In the genomic region with DNA sequence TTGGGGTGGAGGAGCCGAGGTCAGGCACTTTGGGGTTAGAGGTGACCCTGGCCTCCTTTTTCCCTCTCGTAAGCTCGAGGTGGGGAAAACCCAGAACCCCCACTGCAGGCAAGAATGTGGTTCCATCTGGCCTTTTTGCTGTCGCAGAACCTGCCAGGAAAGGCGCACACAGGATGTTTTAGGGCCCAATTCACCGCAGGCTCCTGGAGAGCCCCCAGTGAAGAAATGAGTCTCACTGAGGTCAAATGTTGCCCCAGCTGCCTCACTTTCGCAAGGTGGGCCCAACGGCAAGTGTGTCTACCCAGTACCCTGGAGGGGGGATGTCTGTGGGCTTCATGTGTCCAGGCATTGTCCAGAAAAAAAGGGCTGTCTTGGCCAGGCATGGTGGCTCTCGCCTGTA, we compare ENCODE assay signal across 19 cellular contexts.
DNase-seq lines count a peak whose midpoint lies in the region; ATAC-seq, FAIRE-seq and TF ChIP-seq lines count a peak whose summit lies in the region.
"Had no signal": no experiment of that assay in that cellular context is flagged by ENCODE, and none has a peak within 500 bp of the region (broad histone marks: within the 10 kb centered on the region; RNA-seq: fewer than 3 reads in every experiment).

No MANE protein-coding gene starts in this region.

- no peak for TF ChIP-seq CTCF in RWPE1 (conservative IDR thresholded peaks at IDR 0.05; ENCODE audit: low read depth)
- no peak for TF ChIP-seq CTCF in kidney (IDR thresholded peaks at IDR 0.05; ENCODE audit: borderline replicate concordance, extremely low read depth, insufficient read depth)

- peaks cover 0 to 71% (median 8%) of the 10 kb centered on the region in 3 donors for H3K36me3 Mint-ChIP-seq in CD8-positive, alpha-beta memory T cell
- H3K36me3 Mint-ChIP-seq in activated T-helper 2 cell treated with anti-CD3 and anti-CD28 coated beads, Interferon-gamma antibody, Interleukin-2, Interleukin-4, amounts not matched to agents 10 μg/mL and 5 μg/mL and 100 μg/mL, durations not matched to agents 14 hours and 24 hours and 36 hours (ENCODE audit: low read depth): peaks cover 27% of the 10 kb centered on the region

- H3K4me1 Mint-ChIP-seq in CD8-positive, alpha-beta memory T cell: peaks cover 17 to 40% (median 27%) of the 10 kb centered on the region in 3 donors
- H3K4me1 Mint-ChIP-seq in activated T-helper 2 cell treated with anti-CD3 and anti-CD28 coated beads, Interferon-gamma antibody, Interleukin-2, Interleukin-4, amounts not matched to agents 10 μg/mL and 5 μg/mL and 100 μg/mL, durations not matched to agents 14 hours and 24 hours and 36 hours (ENCODE audit: low read depth): peaks cover 18% of the 10 kb centered on the region
- H3K4me1 Mint-ChIP-seq: CD14-positive monocyte had no signal

- POLR2A ChIA-PET in CD8-positive, alpha-beta memory T cell (lab: Charles Lee): interaction anchor here (0.6 to 0.7 kb wide), 2 partner anchors 120 to 613 kb away, joined by 6 to 7 read pairs; no protein-coding TSS in a partner anchor
- POLR2A ChIA-PET in RWPE1 (lab: Yijun Ruan, JAX; ENCODE audit: low non-redundant PET): no interaction called here

- no peaks in the 10 kb centered on the region for H3K27me3 Mint-ChIP-seq in CD8-positive, alpha-beta memory T cell
- no peaks in the 10 kb centered on the region for H3K27me3 Mint-ChIP-seq in activated T-helper 2 cell treated with anti-CD3 and anti-CD28 coated beads, Interferon-gamma antibody, Interleukin-2, Interleukin-4, amounts not matched to agents 10 μg/mL and 5 μg/mL and 100 μg/mL, durations not matched to agents 14 hours and 24 hours and 36 hours (ENCODE audit: low read depth)

- H3K27ac Mint-ChIP-seq in CD8-positive, alpha-beta memory T cell: peak overlapping the region in 7 of 8 donors; percentile 42 to 89 (median 73)
- H3K27ac Mint-ChIP-seq in activated T-helper 2 cell treated with anti-CD3 and anti-CD28 coated beads, Interferon-gamma antibody, Interleukin-2, Interleukin-4, amounts not matched to agents 10 μg/mL and 5 μg/mL and 100 μg/mL, durations not matched to agents 14 hours and 24 hours and 36 hours: peak overlapping the region; percentile 93

- H3K36me3 ChIP-seq in CD8-positive, alpha-beta memory T cell (ENCODE audit: insufficient read depth, low read length): peaks cover 21% of the 10 kb centered on the region
- no peaks in the 10 kb centered on the region for H3K36me3 ChIP-seq in kidney (ENCODE audit: control insufficient read depth in 1 of 2, insufficient read depth in 2 of 2, low read length in 2 of 2)
- H3K36me3 ChIP-seq: WERI-Rb-1 had no signal

- no peaks in the 10 kb centered on the region for H3K27me3 ChIP-seq in CD8-positive, alpha-beta memory T cell (ENCODE audit: insufficient read depth, low read length, poor library complexity, severe bottlenecking)
- H3K27me3 ChIP-seq: dorsolateral prefrontal cortex had no signal

- FAIRE-seq in kidney (lab: Jason Lieb, UNC): no peak

- H3K9me3 ChIP-seq in CD8-positive, alpha-beta memory T cell (ENCODE audit: low read length): no peaks in the 10 kb centered on the region
- H3K9me3 ChIP-seq in kidney (ENCODE audit: control insufficient read depth in 1 of 2, low read length in 2 of 2): no peaks in the 10 kb centered on the region
- H3K9me3 ChIP-seq: mucosa of descending colon had no signal

- H3K4me3 Mint-ChIP-seq in CD8-positive, alpha-beta memory T cell: peak overlapping the region in 3 of 7 donors; percentile 34 to 84 (median 41)
- peak overlapping the region; percentile 21 for H3K4me3 Mint-ChIP-seq in activated T-helper 2 cell treated with anti-CD3 and anti-CD28 coated beads, Interferon-gamma antibody, Interleukin-2, Interleukin-4, amounts not matched to agents 10 μg/mL and 5 μg/mL and 100 μg/mL, durations not matched to agents 14 hours and 24 hours and 36 hours (ENCODE audit: low read depth)
- H3K4me3 Mint-ChIP-seq: CD14-positive monocyte had no signal

- DNase-seq in CD8-positive, alpha-beta memory T cell: peak in 3 of 5 donors; percentile 19 to 52 (median 20)
- DNase-seq in RWPE1 (ENCODE audit: low spot score) (no peak), NCI-H2227 (lab: John Stamatoyannopoulos, UW; ENCODE audit: unreplicated experiment) (no peak), NCI-H1694 treated with DMSO at 0.1 percent for 48 hours (lab: John Stamatoyannopoulos, UW) (no peak), kidney (no peak)
- no peak for DNase-seq in activated T-helper 2 cell treated with anti-CD3 and anti-CD28 coated beads, Interferon-gamma antibody, Interleukin-2, Interleukin-4, amounts not matched to agents 10 μg/mL and 5 μg/mL and 100 μg/mL, durations not matched to agents 14 hours and 24 hours and 36 hours (ENCODE audit: low spot score)
- peak; percentile 7 to 15 for DNase-seq in stimulated activated CD4-positive, alpha-beta T cell treated with anti-CD3 and anti-CD28 coated beads, Interleukin-2, amount 100 ng/mL, for 48 hours
- DNase-seq: aorta, dorsolateral prefrontal cortex, GM23248, mucosa of descending colon, NCI-H2081 treated with DMSO at 0.1 percent for 48 hours, NCI-H82, SHP77 treated with DMSO at 0.1 percent for 48 hours, substantia nigra, WERI-Rb-1 had no signal

- intact Hi-C loops in activated T-helper 2 cell treated with anti-CD3 and anti-CD28 coated beads, Interferon-gamma antibody, Interleukin-2, Interleukin-4, amounts not matched to agents 10 μg/mL and 5 μg/mL and 100 μg/mL, durations not matched to agents 14 hours and 24 hours and 36 hours (cut with micrococcal nuclease): loop anchor here (5.0 kb wide), 1 partner anchor 40 kb away; no protein-coding TSS in a partner anchor
- intact Hi-C loops in kidney (cut with DNase I): no loop called here

- no peak overlapping the region for H3K9ac ChIP-seq in kidney (ENCODE audit: low read length in 2 of 2)
- H3K9ac ChIP-seq: GM23248, parathyroid adenoma had no signal

- H3K4me1 ChIP-seq in CD8-positive, alpha-beta memory T cell (ENCODE audit: insufficient read depth, low read length): no peaks in the 10 kb centered on the region
- no peaks in the 10 kb centered on the region for H3K4me1 ChIP-seq in kidney (ENCODE audit: control insufficient read depth in 1 of 2, insufficient read depth in 1 of 2, low read depth in 1 of 2, low read length in 2 of 2)
- H3K4me1 ChIP-seq: parathyroid adenoma had no signal

- CTCF ChIA-PET in CD8-positive, alpha-beta memory T cell (lab: Charles Lee): interaction anchor here (1.2 kb wide), 1 partner anchor 21 kb away, joined by 3 read pairs; no protein-coding TSS in a partner anchor
- CTCF ChIA-PET in RWPE1 (lab: Yijun Ruan, JAX): no interaction called here

- no peaks in the 10 kb centered on the region for H3K9me3 Mint-ChIP-seq in CD8-positive, alpha-beta memory T cell
- H3K9me3 Mint-ChIP-seq in activated T-helper 2 cell treated with anti-CD3 and anti-CD28 coated beads, Interferon-gamma antibody, Interleukin-2, Interleukin-4, amounts not matched to agents 10 μg/mL and 5 μg/mL and 100 μg/mL, durations not matched to agents 14 hours and 24 hours and 36 hours: no peaks in the 10 kb centered on the region
- H3K9me3 Mint-ChIP-seq: CD14-positive monocyte had no signal

- H3K27ac ChIP-seq in CD8-positive, alpha-beta memory T cell (ENCODE audit: low read depth, low read length): no peak overlapping the region
- H3K27ac ChIP-seq in RWPE1: peak overlapping the region; percentile 92
- H3K27ac ChIP-seq in kidney (ENCODE audit: low read depth in 2 of 2, low read length in 2 of 2): no peak overlapping the region
- H3K27ac ChIP-seq: dorsolateral prefrontal cortex, GM23248, parathyroid adenoma, WERI-Rb-1 had no signal

- no peak overlapping the region for H3K4me3 ChIP-seq in CD8-positive, alpha-beta memory T cell (ENCODE audit: low read length)
- H3K4me3 ChIP-seq in kidney (ENCODE audit: low read length in 2 of 2): no peak overlapping the region
- H3K4me3 ChIP-seq: dorsolateral prefrontal cortex, GM23248, mucosa of descending colon had no signal

- no peak for ATAC-seq in HG02981 (IDR thresholded peaks at IDR 0.05; ENCODE audit: unreplicated experiment)
- ATAC-seq: mucosa of descending colon had no signal

Comparison
In these comparisons a context has a peak if more than half of its experiments do, and no peak if none do; other contexts are left out.
1. DNase-seq: peak in CD8-positive, alpha-beta memory T cell (3 of 5) and stimulated activated CD4-positive, alpha-beta T cell treated with anti-CD3 and anti-CD28 coated beads, Interleukin-2, amount 100 ng/mL, for 48 hours (2 of 2); none in RWPE1 (single experiment), activated T-helper 2 cell treated with anti-CD3 and anti-CD28 coated beads, Interferon-gamma antibody, Interleukin-2, Interleukin-4, amounts not matched to agents 10 μg/mL and 5 μg/mL and 100 μg/mL, durations not matched to agents 14 hours and 24 hours and 36 hours (single experiment), NCI-H2227 (single experiment), NCI-H1694 treated with DMSO at 0.1 percent for 48 hours (single experiment) and kidney (single experiment).